Comparison of ENCODE assay signal across 8 cellular contexts in genomic region chr14:43894534-43894933, GRCh38.
DNase-seq lines count a peak whose midpoint lies in the region; ATAC-seq and TF ChIP-seq lines count a peak whose summit lies in the region.

No MANE protein-coding gene starts in this region.

- H3K4me3 ChIP-seq in RWPE2 (ENCODE audit: severe bottlenecking) (no peak overlapping the region), left lung (no peak overlapping the region), neuronal stem cell (ENCODE audit: low read length in 2 of 2) (no peak overlapping the region)

- H2AK5ac ChIP-seq in neuronal stem cell (ENCODE audit: low read depth, low read length) = no peak overlapping the region

- no peak overlapping the region for H4K91ac ChIP-seq in neuronal stem cell (ENCODE audit: low read depth, low read length, poor library complexity)

- no peak overlapping the region for H3K23ac ChIP-seq in neuronal stem cell (ENCODE audit: low read depth, low read length, poor library complexity)

- peak; percentile 36; the same call in 2 of the 3 replicates for TF ChIP-seq CTCF in GM12872 (IDR thresholded peaks at IDR 0.05; ENCODE audit: insufficient read depth, low read depth, low read length)
- peak; percentile 76 for TF ChIP-seq CTCF in RWPE2 (IDR thresholded peaks at IDR 0.05; ENCODE audit: poor library complexity, severe bottlenecking)
- TF ChIP-seq CTCF in left lung (IDR thresholded peaks at IDR 0.05) = peak in 1 of 2 donors; percentile 39

- H3K18ac ChIP-seq in neuronal stem cell (ENCODE audit: low read length) = no peak overlapping the region

- no peak overlapping the region for H2BK5ac ChIP-seq in neuronal stem cell (ENCODE audit: low read length)

- intact Hi-C loops in left lung (cut with DNase I) = no loop called here

- H3K4me2 ChIP-seq in neuronal stem cell (ENCODE audit: insufficient read depth, low read length, poor library complexity, severe bottlenecking) = no peak overlapping the region

- no peaks in the 10 kb centered on the region for H3K36me3 ChIP-seq in RWPE2 (ENCODE audit: low read depth)
- H3K36me3 ChIP-seq in left lung = no peaks in the 10 kb centered on the region
- H3K36me3 ChIP-seq in neuronal stem cell (replicated peaks in 1 of 2; ENCODE audit: control insufficient read depth in 2 of 2, insufficient read depth in 2 of 2, low read length in 2 of 2) = no peaks in the 10 kb centered on the region

- DNase-seq in RWPE2 (ENCODE audit: low spot score) = no peak
- DNase-seq in kidney tubule cell (ENCODE audit: low spot score) = peak; percentile 6
- DNase-seq in medulla oblongata (ENCODE audit: extremely low spot score) = no peak
- DNase-seq in activated CD8-positive, alpha-beta memory T cell treated with anti-CD3 and anti-CD28 coated beads, Interleukin-2, amount 50 U/mL, for 4 hours = no peak
- DNase-seq in left lung = no peak
- no peak for DNase-seq in neuronal stem cell (ENCODE audit: low spot score)

- no peak overlapping the region for H2BK15ac ChIP-seq in neuronal stem cell (ENCODE audit: low read length)

- peaks cover 5% of the 10 kb centered on the region for H3K27me3 ChIP-seq in RWPE2 (ENCODE audit: insufficient read depth, poor library complexity, severe bottlenecking)
- H3K27me3 ChIP-seq in left lung = no peaks in the 10 kb centered on the region
- no peaks in the 10 kb centered on the region for H3K27me3 ChIP-seq in neuronal stem cell (ENCODE audit: control insufficient read depth in 3 of 3, insufficient read depth in 3 of 3, low read depth in 1 of 3, low read length in 3 of 3)

- no peaks in the 10 kb centered on the region for H3K4me1 ChIP-seq in RWPE2 (ENCODE audit: insufficient read depth, poor library complexity, severe bottlenecking)
- no peaks in the 10 kb centered on the region for H3K4me1 ChIP-seq in left lung
- H3K4me1 ChIP-seq in neuronal stem cell (ENCODE audit: control insufficient read depth in 2 of 2, insufficient read depth in 1 of 2, low read depth in 1 of 2, low read length in 2 of 2) = no peaks in the 10 kb centered on the region

- no CpG with 5 or more reads among the region's 3 CpGs for WGBS in neuronal stem cell (ENCODE audit: extremely low coverage in 2 of 2, insufficient read length in 2 of 2, insufficient replicate concordance in 1 of 2), 2 donors

- no peak overlapping the region for H3K14ac ChIP-seq in neuronal stem cell (ENCODE audit: low read length)

- H3K9me3 ChIP-seq in RWPE2 (ENCODE audit: severe bottlenecking) (no peaks in the 10 kb centered on the region), left lung (no peaks in the 10 kb centered on the region), neuronal stem cell (replicated peaks in 1 of 2; ENCODE audit: control insufficient read depth in 2 of 2, insufficient read depth in 1 of 2, low read depth in 1 of 2, low read length in 2 of 2) (no peaks in the 10 kb centered on the region)

- H2AFZ ChIP-seq in neuronal stem cell (ENCODE audit: low read length) = no peak overlapping the region

- H3K9ac ChIP-seq in neuronal stem cell (ENCODE audit: low read depth, low read length, poor library complexity) = no peak overlapping the region

- no peaks in the 10 kb centered on the region for H3K79me1 ChIP-seq in neuronal stem cell (ENCODE audit: low read depth, low read length)

- ATAC-seq in HG02623 (IDR thresholded peaks at IDR 0.05; ENCODE audit: unreplicated experiment) = peak; percentile 68
- ATAC-seq in RWPE2 (ENCODE audit: low read depth) = no peak
- no peak for ATAC-seq in left lung

- no peak overlapping the region for H3K4ac ChIP-seq in neuronal stem cell (ENCODE audit: low read length)

- no peak overlapping the region for H2BK120ac ChIP-seq in neuronal stem cell (ENCODE audit: low read depth, low read length)

- no peak overlapping the region for H2BK12ac ChIP-seq in neuronal stem cell (ENCODE audit: low read length)

- no peak overlapping the region for H4K8ac ChIP-seq in neuronal stem cell (ENCODE audit: low read depth, low read length)

- H3K27ac ChIP-seq in RWPE2 (ENCODE audit: poor library complexity, severe bottlenecking) = no peak overlapping the region
- no peak overlapping the region for H3K27ac ChIP-seq in left lung
- H3K27ac ChIP-seq in neuronal stem cell (replicated peaks; ENCODE audit: low read length) = no peak overlapping the region
